Comparison of ENCODE assay signal across 23 cellular contexts in the genomic region with DNA sequence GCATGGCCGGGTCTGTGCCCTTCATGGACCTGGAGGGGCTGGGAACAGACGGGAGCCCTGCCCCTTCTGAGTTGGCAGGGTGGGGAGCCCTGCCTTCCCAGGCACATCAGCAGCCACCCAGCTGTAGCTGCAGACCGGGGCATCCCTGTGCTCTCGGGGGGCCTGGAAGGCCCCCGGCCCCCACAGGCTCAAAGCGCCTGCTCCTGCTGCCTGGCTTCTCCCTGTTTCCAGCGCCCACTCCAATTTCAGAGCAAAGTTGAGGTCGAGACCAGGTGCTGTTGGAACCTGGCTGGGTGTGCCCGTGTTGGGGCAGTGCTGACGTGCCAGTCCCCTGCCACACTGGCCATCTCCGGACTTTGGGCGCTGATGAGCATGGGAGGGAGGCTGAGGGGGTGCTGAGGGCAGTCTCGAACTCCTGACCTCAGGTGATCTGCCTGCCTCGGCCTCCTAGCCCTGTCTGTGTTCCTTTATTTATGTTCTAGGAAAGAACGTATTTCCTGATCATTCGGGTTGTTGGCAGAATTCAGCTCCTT. TPM values are rescaled to one million over a fixed set of nuclear protein-coding genes. Genes with fewer than 3 reads are reported as not detected.
"Had no signal": no experiment of that assay in that cellular context is flagged by ENCODE, and none has a peak within 500 bp of the region (broad histone marks: within the 10 kb centered on the region; RNA-seq: fewer than 3 reads in every experiment).

No MANE protein-coding gene starts in this region.

- H3K9me3 ChIP-seq: MG63, SJSA1 had no signal

- H3K27ac ChIP-seq: SJSA1, SK-N-MC had no signal

- H3K27me3 ChIP-seq: MG63 had no signal

- H3K4me3 ChIP-seq: MG63, SJSA1, SK-N-MC had no signal

- DNase-seq: IMR-90, Karpas-422, KG1, MG63, NCI-H1092, NCI-H1105 treated with DMSO at 0.1 percent for 48 hours, NCI-H1417 treated with DMSO at 0.1 percent for 48 hours, NCI-H146, NCI-H1694 treated with DMSO at 0.1 percent for 48 hours, NCI-H1930, NCI-H2081, NCI-H2171, NCI-H226, NCI-H446, NCI-H510A, NCI-H69, NCI-H774, Right ventricle myocardium superior, RPMI8226, SIG-M5 had no signal

- H3K36me3 ChIP-seq: MG63, SJSA1 had no signal

RNA-seq across cellular contexts. Expression of a gene that starts 4.9 kb away (rescaled TPM):
- total RNA-seq: HT1080 had no signal
